In the genomic region with DNA sequence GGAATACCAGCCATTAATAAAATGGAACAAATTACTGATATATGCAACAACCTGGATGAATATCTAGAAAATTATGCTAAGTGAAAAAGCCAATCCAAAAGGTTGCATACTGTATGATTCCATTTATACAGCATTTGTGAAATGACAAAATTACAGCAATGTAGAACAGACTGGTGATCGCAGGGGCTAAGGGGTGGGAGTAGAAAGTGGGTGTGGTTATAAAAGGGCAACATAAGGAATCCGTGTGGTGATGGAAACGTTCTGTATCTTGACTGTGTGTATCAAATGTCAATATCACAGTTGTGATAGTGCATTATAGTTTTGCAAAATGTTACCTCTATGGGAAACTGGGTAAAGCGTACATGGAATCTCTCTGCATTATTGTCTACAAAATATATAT, we compare ENCODE assay signal across 21 cellular contexts. TPM values are rescaled to one million over a fixed set of nuclear protein-coding genes. Genes with fewer than 3 reads are reported as not detected.
DNase-seq lines count a peak whose midpoint lies in the region; ATAC-seq and TF ChIP-seq lines count a peak whose summit lies in the region.
"Had no signal": no experiment of that assay in that cellular context is flagged by ENCODE, and none has a peak within 500 bp of the region (broad histone marks: within the 10 kb centered on the region; RNA-seq: fewer than 3 reads in every experiment).

No MANE protein-coding gene starts in this region.

- no peak for ATAC-seq in CD4-positive, alpha-beta T cell (ENCODE audit: poor library complexity)
- ATAC-seq in activated naive CD8-positive, alpha-beta T cell treated with anti-CD3 and anti-CD28 coated beads, Interleukin-2, amount 10 ng/mL, durations not matched to agents 7 days and 5 days (ENCODE audit: low read depth) = no peak
- ATAC-seq in GM21786 (IDR thresholded peaks at IDR 0.05; ENCODE audit: unreplicated experiment) (no peak), GM21447 (IDR thresholded peaks at IDR 0.05; ENCODE audit: unreplicated experiment) (no peak)
- ATAC-seq: Right ventricle myocardium inferior had no signal

- no peaks in the 10 kb centered on the region for H3K9me3 Mint-ChIP-seq in CD4-positive, alpha-beta T cell
- no peaks in the 10 kb centered on the region for H3K9me3 Mint-ChIP-seq in activated naive CD8-positive, alpha-beta T cell treated with anti-CD3 and anti-CD28 coated beads, Interleukin-2, amount 10 ng/mL, durations not matched to agents 7 days and 5 days
- H3K9me3 Mint-ChIP-seq: T-helper 2 cell treated with Interferon-gamma antibody and Interleukin-4, amounts not matched to agents 5 μg/mL and 100 μg/mL, for 36 hours had no signal

- peaks cover 5% of the 10 kb centered on the region for H3K36me3 Mint-ChIP-seq in CD4-positive, alpha-beta T cell (ENCODE audit: low read depth)
- peaks cover 26% of the 10 kb centered on the region for H3K36me3 Mint-ChIP-seq in activated naive CD8-positive, alpha-beta T cell treated with anti-CD3 and anti-CD28 coated beads, Interleukin-2, amount 10 ng/mL, durations not matched to agents 7 days and 5 days

- DNase-seq in CD4-positive, alpha-beta T cell = no peak
- DNase-seq in DMS 273 treated with DMSO at 0.1 percent for 48 hours (lab: John Stamatoyannopoulos, UW) (peak; percentile 64), NCI-H2227 treated with DMSO at 0.1 percent for 48 hours (lab: John Stamatoyannopoulos, UW) (peak; percentile 77), NCI-H1930 (lab: John Stamatoyannopoulos, UW) (no peak), OCI-M1 (lab: John Stamatoyannopoulos, UW) (no peak)
- DNase-seq in activated naive CD8-positive, alpha-beta T cell treated with anti-CD3 and anti-CD28 coated beads, Interleukin-2, amount 10 ng/mL, durations not matched to agents 7 days and 5 days = no peak
- DNase-seq: DMS79 treated with DMSO at 0.1 percent for 48 hours, IMR-90, NCI-H1436, NCI-H510A treated with DMSO at 0.1 percent for 48 hours, SW 1271 had no signal

- H3K27ac ChIP-seq in CD4-positive, alpha-beta T cell (ENCODE audit: low read depth, low read length) = no peak overlapping the region
- H3K27ac ChIP-seq: BLaER1 treated with 17β-estradiol and CSF1 and Interleukin-3, amounts not matched to agents 10 nM and 100 nM had no signal

- no peak overlapping the region for H3K4me3 Mint-ChIP-seq in CD4-positive, alpha-beta T cell
- H3K4me3 Mint-ChIP-seq in activated naive CD8-positive, alpha-beta T cell treated with anti-CD3 and anti-CD28 coated beads, Interleukin-2, amount 10 ng/mL, durations not matched to agents 7 days and 5 days = peak overlapping the region; percentile 44
- H3K4me3 Mint-ChIP-seq: T-helper 2 cell treated with Interferon-gamma antibody and Interleukin-4, amounts not matched to agents 5 μg/mL and 100 μg/mL, for 36 hours had no signal

- H3K9me3 ChIP-seq in CD4-positive, alpha-beta T cell (ENCODE audit: control insufficient read depth, low read length) = no peaks in the 10 kb centered on the region
- H3K9me3 ChIP-seq: BLaER1 treated with 17β-estradiol and CSF1 and Interleukin-3, amounts not matched to agents 10 nM and 100 nM had no signal

- no peak for TF ChIP-seq CTCF in CD4-positive, alpha-beta T cell (IDR thresholded peaks at IDR 0.05)

- POLR2A ChIA-PET in CD4-positive, alpha-beta T cell (lab: Charles Lee) = interaction anchor here (0.7 to 1.2 kb wide), 2 partner anchors 9 to 11 kb away, joined by 3 to 5 read pairs; no protein-coding TSS in a partner anchor
- POLR2A ChIA-PET in activated naive CD8-positive, alpha-beta T cell treated with anti-CD3 and anti-CD28 coated beads, Interleukin-2, amount 10 ng/mL, durations not matched to agents 7 days and 5 days (lab: Charles Lee) = no interaction called here

- H3K4me1 Mint-ChIP-seq in CD4-positive, alpha-beta T cell (ENCODE audit: low read depth) = peaks cover 51% of the 10 kb centered on the region
- H3K4me1 Mint-ChIP-seq in activated naive CD8-positive, alpha-beta T cell treated with anti-CD3 and anti-CD28 coated beads, Interleukin-2, amount 10 ng/mL, durations not matched to agents 7 days and 5 days = peaks cover 39% of the 10 kb centered on the region

- peak overlapping the region; percentile 63 for H3K27ac Mint-ChIP-seq in CD4-positive, alpha-beta T cell
- H3K27ac Mint-ChIP-seq in activated naive CD8-positive, alpha-beta T cell treated with anti-CD3 and anti-CD28 coated beads, Interleukin-2, amount 10 ng/mL, durations not matched to agents 7 days and 5 days = peak overlapping the region; percentile 21

- CTCF ChIA-PET in CD4-positive, alpha-beta T cell (lab: Charles Lee) = no interaction called here

- H3K27me3 ChIP-seq in CD4-positive, alpha-beta T cell (ENCODE audit: control insufficient read depth, insufficient read depth, low read length) = no peaks in the 10 kb centered on the region
- H3K27me3 ChIP-seq: BLaER1 treated with 17β-estradiol and CSF1 and Interleukin-3, amounts not matched to agents 10 nM and 100 nM had no signal

- H3K27me3 Mint-ChIP-seq in CD4-positive, alpha-beta T cell = no peaks in the 10 kb centered on the region
- no peaks in the 10 kb centered on the region for H3K27me3 Mint-ChIP-seq in activated naive CD8-positive, alpha-beta T cell treated with anti-CD3 and anti-CD28 coated beads, Interleukin-2, amount 10 ng/mL, durations not matched to agents 7 days and 5 days

- intact Hi-C loops in CD4-positive, alpha-beta T cell (cut with DNase I, micrococcal nuclease) = no loop called here

RNA-seq across cellular contexts. Expression of a gene that starts 15.0 kb away (rescaled TPM):
- 1 to 10 TPM; 3.3 to 4.8 TPM for total RNA-seq in CD4-positive, alpha-beta T cell
- total RNA-seq in activated naive CD8-positive, alpha-beta T cell treated with anti-CD3 and anti-CD28 coated beads, Interleukin-2, amount 10 ng/mL, durations not matched to agents 7 days and 5 days = 10 to 100 TPM; 27.1 to 28.7 TPM

RNA-seq across cellular contexts. Expression of a gene that starts 45.5 kb away (rescaled TPM):
- total RNA-seq in CD4-positive, alpha-beta T cell = not detected
- total RNA-seq in activated naive CD8-positive, alpha-beta T cell treated with anti-CD3 and anti-CD28 coated beads, Interleukin-2, amount 10 ng/mL, durations not matched to agents 7 days and 5 days = not detected
- total RNA-seq: A673, H4, HT1080, IMR-90, M059J, Right ventricle myocardium inferior, SK-MEL-5 had no signal

Comparison
In these comparisons a context has a peak if more than half of its experiments do, and no peak if none do; other contexts are left out.
1. DNase-seq: peak in DMS 273 treated with DMSO at 0.1 percent for 48 hours (single experiment) and NCI-H2227 treated with DMSO at 0.1 percent for 48 hours (single experiment); none in CD4-positive, alpha-beta T cell (0 of 10), activated naive CD8-positive, alpha-beta T cell treated with anti-CD3 and anti-CD28 coated beads, Interleukin-2, amount 10 ng/mL, durations not matched to agents 7 days and 5 days (single experiment), NCI-H1930 (0 of 2) and OCI-M1 (single experiment).
2. RNA of a gene that starts 15.0 kb away (total RNA-seq): 27.1 to 28.7 TPM in activated naive CD8-positive, alpha-beta T cell treated with anti-CD3 and anti-CD28 coated beads, Interleukin-2, amount 10 ng/mL, durations not matched to agents 7 days and 5 days; 3.3 to 4.8 TPM in CD4-positive, alpha-beta T cell; every median in the first group is over 4 times any median in the second.